In the genomic region with DNA sequence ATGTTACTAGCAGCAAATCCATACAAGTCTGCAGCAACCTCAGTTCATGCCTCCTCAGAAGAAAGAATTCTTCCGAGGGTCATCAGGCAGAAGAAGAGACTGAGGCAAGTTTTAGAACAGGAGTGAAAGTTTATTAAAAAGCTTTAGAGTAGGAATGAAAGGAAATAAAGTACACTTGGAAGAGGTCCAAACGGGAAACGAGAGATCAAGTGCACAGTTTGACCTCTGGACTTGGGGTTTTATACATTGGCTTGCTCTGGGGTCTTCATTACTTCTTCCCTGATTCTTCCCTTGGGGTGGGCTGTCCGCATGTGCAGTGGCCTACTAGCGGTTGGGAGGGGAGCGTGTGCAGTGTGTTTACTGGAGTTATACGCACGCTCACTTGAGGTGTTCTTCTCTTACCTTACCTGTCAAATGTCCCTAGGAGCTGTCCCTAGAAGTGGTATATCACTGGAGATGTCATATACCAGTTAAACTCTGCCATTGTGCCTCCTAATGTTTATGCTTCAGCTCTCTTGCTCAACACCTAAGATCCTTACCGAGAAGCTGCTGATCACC, we compare ENCODE assay signal across 22 cellular contexts.
"Had no signal": no experiment of that assay in that cellular context is flagged by ENCODE, and none has a peak within 500 bp of the region (broad histone marks: within the 10 kb centered on the region; RNA-seq: fewer than 3 reads in every experiment).

No MANE protein-coding gene starts in this region.

- H3K36me3 ChIP-seq: adrenal gland, breast epithelium, Peyer's patch had no signal

- ATAC-seq: activated T-cell treated with anti-CD3 and anti-CD28 coated beads, Interleukin-2, amount 50 U/mL, for 4 hours; T-helper 17 cell had no signal

- H3K9me3 Mint-ChIP-seq: activated CD4-positive, alpha-beta memory T cell treated with anti-CD3 and anti-CD28 coated beads for 36 hours; activated CD4-positive, alpha-beta T cell treated with anti-CD3 and anti-CD28 coated beads, Interleukin-2, amount 10 ng/mL, durations not matched to agents 24 days and 14 days had no signal

- H3K27ac Mint-ChIP-seq: activated B cell treated with CpG ODN at 0.5 μM for 24 hours; activated CD4-positive, alpha-beta memory T cell treated with anti-CD3 and anti-CD28 coated beads for 36 hours; activated CD4-positive, alpha-beta T cell treated with anti-CD3 and anti-CD28 coated beads, Interleukin-2, amount 10 ng/mL, durations not matched to agents 24 days and 14 days; activated naive CD8-positive, alpha-beta T cell; T-helper 17 cell had no signal

- H3K27me3 Mint-ChIP-seq: activated B cell treated with CpG ODN at 0.5 μM for 24 hours had no signal

- H3K4me1 Mint-ChIP-seq: activated B cell treated with CpG ODN at 0.5 μM for 24 hours; activated CD4-positive, alpha-beta T cell treated with anti-CD3 and anti-CD28 coated beads, Interleukin-2, amount 10 ng/mL, durations not matched to agents 24 days and 14 days; T-helper 17 cell had no signal

- H3K9me3 ChIP-seq: adrenal gland, breast epithelium, Peyer's patch had no signal

- H3K27me3 ChIP-seq: adrenal gland, breast epithelium, Peyer's patch had no signal

- H3K4me3 ChIP-seq: adrenal gland, breast epithelium, Peyer's patch had no signal

- H3K4me1 ChIP-seq: adrenal gland, breast epithelium had no signal

- H3K36me3 Mint-ChIP-seq: activated CD4-positive, alpha-beta memory T cell treated with anti-CD3 and anti-CD28 coated beads for 36 hours; activated naive CD8-positive, alpha-beta T cell had no signal

- H3K4me3 Mint-ChIP-seq: activated B cell treated with CpG ODN at 0.5 μM for 24 hours; activated CD4-positive, alpha-beta memory T cell treated with anti-CD3 and anti-CD28 coated beads for 36 hours; activated CD4-positive, alpha-beta T cell treated with anti-CD3 and anti-CD28 coated beads, Interleukin-2, amount 10 ng/mL, durations not matched to agents 24 days and 14 days; activated naive CD8-positive, alpha-beta T cell; activated T-cell treated with anti-CD3 and anti-CD28 coated beads, Interleukin-2, amount 50 U/mL, for 4 hours; T-helper 17 cell had no signal

- DNase-seq: activated B cell treated with CpG ODN at 0.5 μM for 24 hours; activated CD4-positive, alpha-beta memory T cell treated with anti-CD3 and anti-CD28 coated beads for 36 hours; activated CD4-positive, alpha-beta T cell treated with anti-CD3 and anti-CD28 coated beads for 1 hour; activated CD4-positive, alpha-beta T cell treated with anti-CD3 and anti-CD28 coated beads, Interleukin-2, amount 10 ng/mL, durations not matched to agents 24 days and 14 days; activated CD8-positive, alpha-beta memory T cell treated with anti-CD3 and anti-CD28 coated beads for 24 hours; activated effector memory CD4-positive, alpha-beta T cell treated with anti-CD3 and anti-CD28 coated beads, Interleukin-2, amount 50 U/mL, for 16 hours; activated naive CD4-positive, alpha-beta T cell treated with Interleukin-2 at 50 U/mL for 16 hours; activated T-cell treated with anti-CD3 and anti-CD28 coated beads, Interleukin-2, amount 50 U/mL, for 4 hours; anterior cingulate cortex; caudate nucleus; MM.1S; NCI-H1105; NCI-H1436; NCI-H1694 treated with DMSO at 0.1 percent for 48 hours; NCI-H2029 treated with DMSO at 0.1 percent for 48 hours; T-helper 17 cell; T1000 had no signal

- H3K27ac ChIP-seq: adrenal gland, breast epithelium, Peyer's patch, RWPE1 had no signal
